2 cellular contexts compared by ENCODE assay signal in genomic region chr12:12513416-12514006, GRCh38.
TF ChIP-seq lines count a peak whose summit lies in the region.

No MANE protein-coding gene starts in this region.

TF ChIP-seq in A549, 52 proteins besides CTCF, POLR2A, EP300 and RAD21:
- TF ChIP-seq HOXB5 (CRISPR knock-in tag; IDR thresholded peaks at IDR 0.05) (no peak), SMC3 (IDR thresholded peaks at IDR 0.05) (no peak), MYC (IDR thresholded peaks at IDR 0.05; ENCODE audit: borderline replicate concordance, low read length) (no peak), MAFK (IDR thresholded peaks at IDR 0.05; ENCODE audit: partially characterized antibody) (peak; percentile 84)

TF ChIP-seq in neural cell, 6 proteins besides CTCF, POLR2A, EP300 and RAD21:
- no peak for TF ChIP-seq TAF1 (IDR thresholded peaks at IDR 0.05; ENCODE audit: low read depth)
- TF ChIP-seq EZH2 (IDR thresholded peaks at IDR 0.05; ENCODE audit: borderline replicate concordance, insufficient read depth, low read length, poor library complexity, severe bottlenecking): no peak
- TF ChIP-seq POLR2AphosphoS5 (IDR thresholded peaks at IDR 0.05): no peak
- TF ChIP-seq MXI1 (conservative IDR thresholded peaks at IDR 0.05; ENCODE audit: poor library complexity, severe bottlenecking): no peak
- no peak for TF ChIP-seq REST (IDR thresholded peaks at IDR 0.05; ENCODE audit: borderline replicate concordance)
- no peak for TF ChIP-seq SMC3 (conservative IDR thresholded peaks at IDR 0.05; ENCODE audit: poor library complexity)
